Comparison of ENCODE assay signal across 12 cellular contexts in the genomic region with DNA sequence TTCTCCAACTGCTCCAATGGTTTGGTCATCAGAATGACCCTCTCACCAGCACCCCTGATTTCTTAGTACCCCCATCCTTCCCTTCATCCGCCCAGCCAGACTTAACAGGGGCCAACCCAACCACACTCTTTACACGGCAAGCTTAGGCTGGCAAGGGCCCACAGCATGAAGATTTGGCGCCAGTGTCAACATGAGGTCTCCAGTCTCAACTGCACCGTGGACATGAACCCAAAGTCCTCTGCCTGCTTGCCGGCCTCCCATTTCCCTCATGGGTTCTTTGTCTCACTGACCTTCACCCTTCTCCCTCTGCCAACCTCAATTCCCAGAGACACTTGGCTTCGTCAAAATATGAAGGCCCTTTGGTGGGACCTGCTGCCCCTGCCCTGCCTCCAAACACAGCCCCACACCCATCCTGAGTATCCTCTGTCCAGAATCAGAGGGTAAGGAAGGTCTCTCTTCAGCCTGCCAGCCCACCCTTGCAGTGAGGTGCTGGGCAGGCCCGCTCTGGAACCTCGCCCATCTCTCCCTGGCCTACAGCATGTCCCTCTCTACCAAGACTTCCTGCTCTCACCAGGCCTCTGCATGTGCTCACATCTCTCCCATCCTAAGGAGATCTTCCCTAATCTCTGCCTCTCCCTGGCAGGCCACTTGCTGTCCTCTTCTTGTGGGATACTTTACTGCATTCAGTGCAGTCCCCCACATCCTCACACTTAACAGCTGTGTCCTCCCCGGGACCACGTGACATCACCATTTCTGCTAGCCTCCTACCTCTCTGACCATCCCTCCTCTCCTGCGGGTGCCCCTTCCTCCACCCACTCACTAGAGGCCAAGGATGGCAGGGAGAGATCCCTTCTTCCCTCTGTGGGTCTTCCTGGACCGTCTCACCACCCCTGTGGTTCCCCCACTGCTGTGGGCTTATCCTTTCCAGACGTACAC.
DNase-seq lines count a peak whose midpoint lies in the region; ATAC-seq and TF ChIP-seq lines count a peak whose summit lies in the region.
"Had no signal": no experiment of that assay in that cellular context is flagged by ENCODE, and none has a peak within 500 bp of the region (broad histone marks: within the 10 kb centered on the region; RNA-seq: fewer than 3 reads in every experiment).

No MANE protein-coding gene starts in this region.

- H4K20me1 ChIP-seq in hepatocyte (ENCODE audit: insufficient read depth, poor library complexity, severe bottlenecking) (no peaks in the 10 kb centered on the region), smooth muscle cell (ENCODE audit: low read depth) (no peaks in the 10 kb centered on the region)

- CTCF ChIA-PET in RWPE1 (lab: Yijun Ruan, JAX): interaction anchor here (0.6 to 1.0 kb wide), 2 partner anchors 10 to 218 kb away, joined by 3 read pairs; no protein-coding TSS in a partner anchor

- H3K27me3 ChIP-seq in hepatocyte: no peaks in the 10 kb centered on the region
- no peaks in the 10 kb centered on the region for H3K27me3 ChIP-seq in smooth muscle cell (ENCODE audit: low read depth)
- H3K27me3 ChIP-seq: esophagus squamous epithelium, testis had no signal

- peaks cover 3% of the 10 kb centered on the region for H3F3A ChIP-seq in smooth muscle cell (ENCODE audit: low read depth)

- WGBS in hepatocyte (ENCODE audit: low lambda C conversion rate, missing lambda C conversion rate): 93% methylated on average over 13 of the region's 13 CpGs
- WGBS in smooth muscle cell (ENCODE audit: low lambda C conversion rate): 83% methylated on average over 13 of the region's 13 CpGs

- TF ChIP-seq CTCF in RWPE1 (conservative IDR thresholded peaks at IDR 0.05; ENCODE audit: low read depth): no peak
- TF ChIP-seq CTCF in hepatocyte (IDR thresholded peaks at IDR 0.05; ENCODE audit: poor library complexity): no peak
- TF ChIP-seq CTCF in smooth muscle cell (IDR thresholded peaks at IDR 0.05; ENCODE audit: borderline replicate concordance, insufficient read depth, poor library complexity, severe bottlenecking): no peak
- TF ChIP-seq CTCF in omental fat pad (IDR thresholded peaks at IDR 0.05): no peak

- H3K27ac ChIP-seq in RWPE1: peak overlapping the region; percentile 88
- H3K27ac ChIP-seq in hepatocyte: peak overlapping the region; percentile 42
- H3K27ac ChIP-seq in smooth muscle cell (ENCODE audit: low read depth): peak overlapping the region; percentile 77
- H3K27ac ChIP-seq: testis had no signal

- peak; percentile 21 for DNase-seq in EL
- DNase-seq in RWPE1 (ENCODE audit: low spot score): no peak
- DNase-seq in hepatocyte (ENCODE audit: low spot score): no peak
- no peak for DNase-seq in smooth muscle cell (lab: John Stamatoyannopoulos, UW; ENCODE audit: unreplicated experiment)
- DNase-seq in G401 (ENCODE audit: low spot score): no peak
- DNase-seq in stimulated activated CD4-positive, alpha-beta T cell treated with anti-CD3 and anti-CD28 coated beads, Interleukin-12 subunit alpha, Interleukin-12 subunit beta, amount 100 ng/mL, for 4 hours: no peak
- DNase-seq in omental fat pad (ENCODE audit: low spot score): no peak
- DNase-seq: activated CD4-positive, alpha-beta T cell treated with anti-CD3 and anti-CD28 coated beads for 4 hours; activated effector memory CD4-positive, alpha-beta T cell treated with anti-CD3 and anti-CD28 coated beads, Interleukin-2, amount 50 U/mL, for 16 hours; esophagus squamous epithelium; testis had no signal

- POLR2A ChIA-PET in RWPE1 (lab: Yijun Ruan, JAX; ENCODE audit: low non-redundant PET): no interaction called here

- no peaks in the 10 kb centered on the region for H3K9me2 ChIP-seq in hepatocyte (replicated peaks; ENCODE audit: insufficient read depth)

- H3K36me3 ChIP-seq in hepatocyte (replicated peaks; ENCODE audit: insufficient read depth, low read depth) (no peaks in the 10 kb centered on the region), smooth muscle cell (ENCODE audit: low read depth) (no peaks in the 10 kb centered on the region)
- H3K36me3 ChIP-seq: esophagus squamous epithelium had no signal

- H3K4me1 ChIP-seq in hepatocyte (ENCODE audit: insufficient read depth) (peaks cover 39% of the 10 kb centered on the region), smooth muscle cell (ENCODE audit: low read depth) (peaks cover 16% of the 10 kb centered on the region)

- no peak overlapping the region for H2AFZ ChIP-seq in hepatocyte
- H2AFZ ChIP-seq in smooth muscle cell (ENCODE audit: low read depth): no peak overlapping the region

- no peak for ATAC-seq in GM19397 (IDR thresholded peaks at IDR 0.05; ENCODE audit: unreplicated experiment)
- no peak for ATAC-seq in omental fat pad (ENCODE audit: low FRiP score)

- H3K4me2 ChIP-seq in hepatocyte: no peak overlapping the region
- peak overlapping the region; percentile 16 for H3K4me2 ChIP-seq in smooth muscle cell

- H3K9me3 ChIP-seq in hepatocyte (ENCODE audit: low read depth): no peaks in the 10 kb centered on the region
- no peaks in the 10 kb centered on the region for H3K9me3 ChIP-seq in smooth muscle cell (replicated peaks; ENCODE audit: low read depth)
- H3K9me3 ChIP-seq: esophagus squamous epithelium, testis had no signal

- in situ Hi-C loops in G401 (cut with HindIII; ENCODE audit: low sequenced_read_pairs): no loop called here

- H3K9ac ChIP-seq in smooth muscle cell (ENCODE audit: low read depth): peak overlapping the region; percentile 39

- peaks cover 2% of the 10 kb centered on the region for H3K79me2 ChIP-seq in hepatocyte
- no peaks in the 10 kb centered on the region for H3K79me2 ChIP-seq in smooth muscle cell (ENCODE audit: low read depth)

- no peak overlapping the region for H3K4me3 ChIP-seq in hepatocyte
- no peak overlapping the region for H3K4me3 ChIP-seq in smooth muscle cell
- H3K4me3 ChIP-seq: esophagus squamous epithelium, testis had no signal
